In the genomic region with DNA sequence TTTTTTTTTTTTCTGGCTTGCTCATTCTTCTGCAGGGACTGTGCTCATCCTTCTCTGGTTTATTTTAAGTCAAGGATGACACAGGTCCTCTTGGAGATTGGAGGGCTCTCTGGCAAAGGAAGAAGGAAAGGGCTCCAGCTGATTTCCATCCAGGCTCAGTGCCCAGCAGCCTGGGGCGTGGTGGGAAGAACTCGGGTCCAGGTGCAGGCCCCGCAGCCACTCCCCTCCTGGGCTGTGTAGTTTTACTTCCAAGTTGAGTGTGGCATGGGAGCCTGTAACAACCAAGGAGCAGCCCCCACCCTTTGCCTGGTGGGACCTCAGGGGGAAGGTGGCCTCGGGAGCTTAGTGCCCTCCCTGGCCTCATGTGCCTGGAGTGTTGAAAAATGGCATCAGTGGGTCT, we compare ENCODE assay signal across 28 cellular contexts. TPM values are rescaled to one million over a fixed set of nuclear protein-coding genes. Genes with fewer than 3 reads are reported as not detected.
DNase-seq lines count a peak whose midpoint lies in the region; ATAC-seq, FAIRE-seq and TF ChIP-seq lines count a peak whose summit lies in the region.
"Had no signal": no experiment of that assay in that cellular context is flagged by ENCODE, and none has a peak within 500 bp of the region (broad histone marks: within the 10 kb centered on the region; RNA-seq: fewer than 3 reads in every experiment).

No MANE protein-coding gene starts in this region.

- peaks cover 12% of the 10 kb centered on the region for H3K4me1 Mint-ChIP-seq in activated CD8-positive, alpha-beta memory T cell treated with anti-CD3 and anti-CD28 coated beads, Interleukin-2, amount 10 ng/mL, durations not matched to agents 7 days and 5 days

- H3K27ac ChIP-seq in H1 (ENCODE audit: low read depth, low read length) (no peak overlapping the region), neutrophil (peak overlapping the region; percentile 66), aorta (ENCODE audit: low read depth in 1 of 2, low read length in 2 of 2) (no peak overlapping the region)
- H3K27ac ChIP-seq: SK-N-MC had no signal

- no peak overlapping the region for H4K91ac ChIP-seq in H1 (replicated peaks; ENCODE audit: insufficient read length, low read length)

- no peak overlapping the region for H3K9ac ChIP-seq in H1 (replicated peaks in 1 of 4; ENCODE audit: extremely low read depth in 1 of 4, low read depth in 3 of 4, low read length in 3 of 4)

- no peak overlapping the region for H2BK20ac ChIP-seq in H1 (ENCODE audit: low read length)

- H3K4me3 ChIP-seq in H1 (ENCODE audit: extremely low read depth in 1 of 4, insufficient read depth in 2 of 4, low read depth in 3 of 4, low read length in 4 of 4) (no peak overlapping the region), neutrophil (ENCODE audit: low read depth in 1 of 2, low read length in 1 of 2) (no peak overlapping the region), aorta (ENCODE audit: low read length in 2 of 2) (no peak overlapping the region)
- H3K4me3 ChIP-seq: BLaER1 treated with 17β-estradiol and CSF1 and Interleukin-3, amounts not matched to agents 10 nM and 100 nM; MG63; SK-N-MC had no signal

- peaks cover 3% of the 10 kb centered on the region; the same call in 1 of the 2 replicates for H3K23me2 ChIP-seq in H1 (ENCODE audit: low read depth, low read length)

- H3K9me3 Mint-ChIP-seq in activated CD8-positive, alpha-beta memory T cell treated with anti-CD3 and anti-CD28 coated beads, Interleukin-2, amount 10 ng/mL, durations not matched to agents 7 days and 5 days (ENCODE audit: low read depth) = no peaks in the 10 kb centered on the region
- H3K9me3 Mint-ChIP-seq: CD4-positive, alpha-beta T cell had no signal

- TF ChIP-seq EP300 in H1 (IDR thresholded peaks at IDR 0.05; ENCODE audit: borderline replicate concordance in 1 of 2, low read depth in 2 of 2, low read length in 2 of 2) = no peak

- POLR2A ChIA-PET in H1 (lab: Charles Lee; ENCODE audit: partially characterized antibody) = no interaction called here

- no peak for FAIRE-seq in H1 (lab: Jason Lieb, UNC)
- FAIRE-seq: A204.1, D721Med, GM18507 had no signal

- H2AK5ac ChIP-seq in H1 (ENCODE audit: low read depth, low read length) = no peak overlapping the region

- H3K27ac Mint-ChIP-seq in activated CD8-positive, alpha-beta memory T cell treated with anti-CD3 and anti-CD28 coated beads, Interleukin-2, amount 10 ng/mL, durations not matched to agents 7 days and 5 days = no peak overlapping the region
- H3K27ac Mint-ChIP-seq: CD4-positive, alpha-beta T cell had no signal

- no peak overlapping the region; the same call in 1 of the 2 replicates for H2BK5ac ChIP-seq in H1 (ENCODE audit: low read depth, low read length)

- no peak overlapping the region for H3K18ac ChIP-seq in H1 (ENCODE audit: extremely low read depth, low read length)

- peak overlapping the region; percentile 65; the same call in 1 of the 2 replicates for H4K8ac ChIP-seq in H1 (ENCODE audit: extremely low read depth, insufficient read depth, low read length)

- H3K56ac ChIP-seq in H1 (replicated peaks; ENCODE audit: insufficient read length, low read depth, low read length) = no peak overlapping the region

- no peak for TF ChIP-seq POLR2A in H1 (IDR thresholded peaks at IDR 0.05; ENCODE audit: control extremely low read depth in 1 of 2, low read depth in 2 of 2, low read length in 2 of 2)

- no peaks in the 10 kb centered on the region for H4K20me1 ChIP-seq in H1 (replicated peaks in 1 of 2; ENCODE audit: control insufficient read depth in 1 of 2, insufficient read depth in 2 of 2, low read length in 2 of 2)

- no peak for ATAC-seq in activated CD8-positive, alpha-beta memory T cell treated with anti-CD3 and anti-CD28 coated beads, Interleukin-2, amount 10 ng/mL, durations not matched to agents 7 days and 5 days
- ATAC-seq in aorta (ENCODE audit: low FRiP score) (no peak), GM18519 (IDR thresholded peaks at IDR 0.05; ENCODE audit: low FRiP score, unreplicated experiment) (no peak)
- ATAC-seq: Panc1 had no signal

- no peaks in the 10 kb centered on the region for H3K79me2 ChIP-seq in H1 (ENCODE audit: control insufficient read depth in 1 of 2, insufficient read depth in 2 of 2, low read length in 2 of 2)

- no peak overlapping the region for H3K4me2 ChIP-seq in H1 (ENCODE audit: insufficient read depth in 1 of 2, low read depth in 2 of 2, low read length in 2 of 2)

- no peaks in the 10 kb centered on the region for H3K79me1 ChIP-seq in H1 (ENCODE audit: low read depth, low read length)

- no peak overlapping the region for H2BK12ac ChIP-seq in H1 (ENCODE audit: low read depth, low read length)

- H3K27me3 ChIP-seq in H1 (replicated peaks in 1 of 4; ENCODE audit: control insufficient read depth in 3 of 4, extremely low read depth in 1 of 4, insufficient read depth in 3 of 4, low read length in 3 of 4) (no peaks in the 10 kb centered on the region), neutrophil (no peaks in the 10 kb centered on the region), aorta (ENCODE audit: control insufficient read depth in 1 of 2, insufficient read depth in 2 of 2, low read length in 1 of 2) (no peaks in the 10 kb centered on the region)
- H3K27me3 ChIP-seq: BLaER1 treated with 17β-estradiol and CSF1 and Interleukin-3, amounts not matched to agents 10 nM and 100 nM; MG63 had no signal

- TF ChIP-seq CTCF in H1 (IDR thresholded peaks at IDR 0.05; ENCODE audit: control extremely low read depth in 1 of 3, insufficient read depth in 1 of 3, low read depth in 1 of 3, low read length in 3 of 3) (no peak), neutrophil (IDR thresholded peaks at IDR 0.05) (no peak)

- no peaks in the 10 kb centered on the region for H3K9me3 ChIP-seq in H1 (ENCODE audit: insufficient read depth in 2 of 2, low read depth in 1 of 2, low read length in 1 of 2)
- H3K9me3 ChIP-seq in neutrophil = no peaks in the 10 kb centered on the region
- no peaks in the 10 kb centered on the region for H3K9me3 ChIP-seq in aorta (ENCODE audit: control insufficient read depth, low read length)

- peak; percentile 28 for DNase-seq in activated CD8-positive, alpha-beta memory T cell treated with anti-CD3 and anti-CD28 coated beads for 24 hours
- DNase-seq in activated CD8-positive, alpha-beta memory T cell treated with anti-CD3 and anti-CD28 coated beads, Interleukin-2, amount 10 ng/mL, durations not matched to agents 7 days and 5 days = no peak
- DNase-seq in NCI-H69 (lab: John Stamatoyannopoulos, UW) (peak; percentile 28), H1 (ENCODE audit: low read depth in 1 of 2, low spot score in 2 of 2) (no peak), aorta (no peak), AG08395 (ENCODE audit: low spot score) (no peak)
- DNase-seq: AML-193; CD4-positive, alpha-beta T cell; GOT3; HCEC 1CT; IMR-90; KG1; MG63; NCI-H1105 treated with DMSO at 0.1 percent for 48 hours; NCI-H146; NCI-H1930; NCI-H2107; NCI-H2227 treated with DMSO at 0.1 percent for 48 hours; NCI-H510A; SIG-M5 had no signal

- H3K27me3 Mint-ChIP-seq in activated CD8-positive, alpha-beta memory T cell treated with anti-CD3 and anti-CD28 coated beads, Interleukin-2, amount 10 ng/mL, durations not matched to agents 7 days and 5 days = no peaks in the 10 kb centered on the region
- H3K27me3 Mint-ChIP-seq: CD4-positive, alpha-beta T cell had no signal

- intact Hi-C loops in aorta (cut with DNase I) = loop anchor here in 1 of 2 donors (10.0 kb wide), 1 partner anchor 338 kb away; no protein-coding TSS in a partner anchor

- no peak overlapping the region for H3K14ac ChIP-seq in H1 (ENCODE audit: insufficient read length)

- no peak overlapping the region for H2BK15ac ChIP-seq in H1 (ENCODE audit: low read length)

- H3K4ac ChIP-seq in H1 (replicated peaks; ENCODE audit: insufficient read length, low read depth, low read length) = no peak overlapping the region

- no peak overlapping the region for H2BK120ac ChIP-seq in H1 (replicated peaks; ENCODE audit: low read depth, low read length)

- peaks cover 3% of the 10 kb centered on the region for H3K36me3 Mint-ChIP-seq in activated CD8-positive, alpha-beta memory T cell treated with anti-CD3 and anti-CD28 coated beads, Interleukin-2, amount 10 ng/mL, durations not matched to agents 7 days and 5 days

- TF ChIP-seq RAD21 in H1 (IDR thresholded peaks at IDR 0.05 in 1 of 2, conservative IDR thresholded peaks at IDR 0.05 in 1 of 2; ENCODE audit: low read depth in 2 of 2, low read length in 2 of 2) = no peak

- H4K5ac ChIP-seq in H1 (ENCODE audit: insufficient read length, low read depth, low read length) = no peak overlapping the region

- CTCF ChIA-PET in activated CD8-positive, alpha-beta memory T cell treated with anti-CD3 and anti-CD28 coated beads, Interleukin-2, amount 10 ng/mL, durations not matched to agents 7 days and 5 days (lab: Charles Lee) = no interaction called here
- CTCF ChIA-PET in H1 (lab: Charles Lee; ENCODE audit: partially characterized antibody) = interaction anchor here (1.2 to 9.6 kb wide), 2 partner anchors 40 to 170 kb away, joined by 3 to 199 read pairs; no protein-coding TSS in a partner anchor

- WGBS in H1 (ENCODE audit: extremely low coverage in 1 of 2, insufficient coverage in 1 of 2, insufficient read length in 1 of 2, insufficient replicate concordance in 2 of 2, low coverage in 1 of 2, low lambda C conversion rate in 2 of 2, missing lambda C conversion rate in 1 of 2), 2 experiments = 96% methylated on average over 4 of the region's 4 CpGs; no CpG with 5 or more reads in 1 of the 2 experiments
- WGBS in aorta, 2 donors = 75 to 77% methylated on average over 4 of the region's 4 CpGs

- H3K36me3 ChIP-seq in H1 (ENCODE audit: control insufficient read depth in 2 of 4, insufficient read depth in 4 of 4, low read length in 3 of 4) (no peaks in the 10 kb centered on the region), neutrophil (no peaks in the 10 kb centered on the region), aorta (ENCODE audit: control insufficient read depth in 1 of 2, insufficient read depth in 2 of 2, low read length in 1 of 2) (no peaks in the 10 kb centered on the region)

- peaks cover 0 to 5% (median 0%) of the 10 kb centered on the region in 4 experiments; a peak in 2 of 7 replicates for H3K4me1 ChIP-seq in H1 (replicated peaks in 1 of 4; ENCODE audit: control insufficient read depth in 3 of 4, insufficient read depth in 4 of 4, low read length in 3 of 4)
- peaks cover 63 to 73% of the 10 kb centered on the region in 2 experiments for H3K4me1 ChIP-seq in neutrophil (ENCODE audit: control insufficient read depth in 1 of 2, insufficient read depth in 1 of 2, low read depth in 1 of 2, low read length in 1 of 2)
- H3K4me1 ChIP-seq in aorta (ENCODE audit: control insufficient read depth in 1 of 2, insufficient read depth in 2 of 2, low read length in 2 of 2) = no peaks in the 10 kb centered on the region

- no peak overlapping the region for H3K23ac ChIP-seq in H1 (ENCODE audit: insufficient read length)

- no peak overlapping the region for H2AFZ ChIP-seq in H1 (ENCODE audit: low read length)

- H3K4me3 Mint-ChIP-seq in activated CD8-positive, alpha-beta memory T cell treated with anti-CD3 and anti-CD28 coated beads, Interleukin-2, amount 10 ng/mL, durations not matched to agents 7 days and 5 days = no peak overlapping the region
- H3K4me3 Mint-ChIP-seq: CD4-positive, alpha-beta T cell had no signal

RNA-seq across cellular contexts. Expression of a gene that starts 58.9 kb away (rescaled TPM):
- 10 to 100 TPM in 1 of 2 experiments, 1 to 10 TPM in 1; 6.8 to 13.8 TPM for total RNA-seq in activated CD8-positive, alpha-beta memory T cell treated with anti-CD3 and anti-CD28 coated beads, Interleukin-2, amount 10 ng/mL, durations not matched to agents 7 days and 5 days
- 20.5 and 20.6 TPM in 2 replicates for total RNA-seq in H1 (2021; fragmentation: NEBNext Ultra II Directional; extraction: Animal tissue kit (Norgen Biotek cat#: 25700))
- polyA plus RNA-seq in H1 (2011; rRNA removed) (6.9 and 7.1 TPM in 2 replicates), aorta (1 to 10 TPM in 1 of 2 donors, under 1 TPM in 1; 0.75 to 3.2 TPM)
- polyA plus RNA-seq in H1 (2011; cell fraction: cytosol; rRNA removed) = 5.4 TPM
- 10.9 TPM for polyA plus RNA-seq in H1 (2011; cell fraction: nucleus; rRNA removed)
- 8.6 to 11.9 TPM (median 11.1 TPM) in 4 replicates for polyA plus RNA-seq in H1 (2012, experiment 1 of 2)
- 2.7 TPM for polyA plus RNA-seq in H1 (2012, experiment 2 of 2)
- 6.4 TPM for polyA plus RNA-seq in H1 (2013, experiment 1 of 2)
- polyA plus RNA-seq in H1 (2013, experiment 2 of 2) = 6.4 TPM
- 25.2 and 26.2 TPM in 2 replicates for polyA minus RNA-seq in H1 (2011; rRNA and poly(A)+ RNA removed)
- polyA minus RNA-seq in H1 (2011; cell fraction: cytosol; rRNA and poly(A)+ RNA removed) = 16.0 TPM
- polyA minus RNA-seq in H1 (2011; cell fraction: nucleus; rRNA and poly(A)+ RNA removed) = 15.9 TPM
- 1 to 10 TPM; 3.3 to 4.9 TPM for total RNA-seq in aorta

Comparison
In these comparisons a context has a peak if more than half of its experiments do, and no peak if none do; other contexts are left out.
1. DNase-seq: peak in activated CD8-positive, alpha-beta memory T cell treated with anti-CD3 and anti-CD28 coated beads for 24 hours (single experiment) and NCI-H69 (single experiment); none in activated CD8-positive, alpha-beta memory T cell treated with anti-CD3 and anti-CD28 coated beads, Interleukin-2, amount 10 ng/mL, durations not matched to agents 7 days and 5 days (single experiment), H1 (0 of 2), aorta (0 of 2) and AG08395 (single experiment).